ENCODE assay signal across 8 cellular contexts in the genomic region with DNA sequence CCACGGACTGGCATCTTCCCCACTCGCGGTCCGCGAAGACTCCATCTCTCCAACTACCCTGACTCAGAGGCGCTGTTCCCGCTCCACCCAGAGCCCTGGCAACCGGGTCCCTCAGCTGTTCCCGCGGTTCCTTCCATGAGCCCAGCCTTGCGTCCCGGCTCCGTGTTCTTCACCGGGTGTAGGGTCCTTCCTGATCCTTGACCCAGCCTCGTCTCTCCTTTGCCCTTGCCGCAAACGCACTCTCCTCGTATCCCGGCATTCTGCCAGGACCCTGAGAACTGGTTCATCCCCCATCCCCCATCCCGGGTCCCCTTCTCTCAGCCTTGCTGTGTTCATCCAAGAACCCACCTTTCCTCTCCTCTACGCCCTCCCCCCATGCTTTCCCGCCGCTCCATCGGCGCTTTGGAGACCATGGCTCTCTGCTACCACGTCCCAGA.
DNase-seq lines count a peak whose midpoint lies in the region; ATAC-seq and TF ChIP-seq lines count a peak whose summit lies in the region.

No MANE protein-coding gene starts in this region.

- H3K36me3 ChIP-seq in SK-N-MC (ENCODE audit: insufficient read depth, low read length), result peaks cover 8% of the 10 kb centered on the region; the same call in 1 of the 2 replicates

- peaks cover 73% of the 10 kb centered on the region for H3K27me3 Mint-ChIP-seq in stimulated activated memory B cell treated with anti-CD40 and anti-IgM and Interleukin-4, amounts not matched to agents 10 μg/mL and 1 μg/mL and 100 μg/mL, for 72 hours

- H3K27ac ChIP-seq in SK-N-MC, result no peak overlapping the region

- peaks cover 5% of the 10 kb centered on the region for H3K9me3 Mint-ChIP-seq in stimulated activated memory B cell treated with anti-CD40 and anti-IgM and Interleukin-4, amounts not matched to agents 10 μg/mL and 1 μg/mL and 100 μg/mL, for 72 hours

- no peak for ATAC-seq in stimulated activated memory B cell treated with anti-CD40 and anti-IgM and Interleukin-4, amounts not matched to agents 10 μg/mL and 1 μg/mL and 100 μg/mL, for 72 hours
- ATAC-seq in GM18873 (IDR thresholded peaks at IDR 0.05; ENCODE audit: low FRiP score, unreplicated experiment), result no peak

- H3K4me3 ChIP-seq in SK-N-MC, result peak overlapping the region; percentile 84
- peak overlapping the region; percentile 13 for H3K4me3 ChIP-seq in fibroblast of mammary gland (ENCODE audit: control insufficient read depth, low read depth, low read length)

- H3K36me3 Mint-ChIP-seq in stimulated activated memory B cell treated with anti-CD40 and anti-IgM and Interleukin-4, amounts not matched to agents 10 μg/mL and 1 μg/mL and 100 μg/mL, for 72 hours, result peaks cover 17% of the 10 kb centered on the region

- peak overlapping the region; percentile 72 for H3K4me3 Mint-ChIP-seq in stimulated activated memory B cell treated with anti-CD40 and anti-IgM and Interleukin-4, amounts not matched to agents 10 μg/mL and 1 μg/mL and 100 μg/mL, for 72 hours

- TF ChIP-seq CTCF in fibroblast of mammary gland (conservative IDR thresholded peaks at IDR 0.05; ENCODE audit: control insufficient read depth, insufficient read depth, low read depth, low read length), result no peak

- H3K4me1 Mint-ChIP-seq in stimulated activated memory B cell treated with anti-CD40 and anti-IgM and Interleukin-4, amounts not matched to agents 10 μg/mL and 1 μg/mL and 100 μg/mL, for 72 hours, result peaks cover 81% of the 10 kb centered on the region

- H3K9ac ChIP-seq in SK-N-MC (ENCODE audit: insufficient read length), result peak overlapping the region; percentile 61

- peak overlapping the region; percentile 67 for H3K27ac Mint-ChIP-seq in stimulated activated memory B cell treated with anti-CD40 and anti-IgM and Interleukin-4, amounts not matched to agents 10 μg/mL and 1 μg/mL and 100 μg/mL, for 72 hours

- DNase-seq in activated CD4-positive, alpha-beta T cell treated with anti-CD3 and anti-CD28 coated beads for 48 hours, result peak; percentile 24
- no peak for DNase-seq in activated CD4-positive, alpha-beta T cell treated with anti-CD3 and anti-CD28 coated beads, Interleukin-2, amount 50 U/mL, for 4 hours
- DNase-seq in SK-N-MC (ENCODE audit: low read depth, low spot score) (no peak), fibroblast of mammary gland (ENCODE audit: low read depth) (no peak), HK-2 (ENCODE audit: unreplicated experiment) (no peak)
- DNase-seq in activated effector memory CD4-positive, alpha-beta T cell treated with anti-CD3 and anti-CD28 coated beads, Interleukin-2, amount 50 U/mL, for 16 hours, result no peak

- no peaks in the 10 kb centered on the region for H3K9me3 ChIP-seq in SK-N-MC (ENCODE audit: low read depth, low read length)
